Comparison of ENCODE assay signal across 24 cellular contexts in genomic region chr15:81010086-81010485, GRCh38.
"Had no signal": no experiment of that assay in that cellular context is flagged by ENCODE, and none has a peak within 500 bp of the region (broad histone marks: within the 10 kb centered on the region; RNA-seq: fewer than 3 reads in every experiment).

No MANE protein-coding gene starts in this region.

- H3K9me3 Mint-ChIP-seq: activated naive CD4-positive, alpha-beta T cell treated with anti-CD3 and anti-CD28 coated beads for 36 hours; activated T-cell treated with anti-CD3 and anti-CD28 coated beads, Interleukin-2, amount 50 U/mL, for 4 hours; brain; WTC11 had no signal

- H3K4me3 Mint-ChIP-seq: activated naive CD4-positive, alpha-beta T cell treated with anti-CD3 and anti-CD28 coated beads for 36 hours; activated naive CD8-positive, alpha-beta T cell; activated T-cell treated with anti-CD3 and anti-CD28 coated beads, Interleukin-2, amount 50 U/mL, for 4 hours; brain; WTC11 had no signal

- H3K36me3 Mint-ChIP-seq: brain, WTC11 had no signal

- H3K9me3 ChIP-seq: colonic mucosa, SJSA1 had no signal

- DNase-seq: activated CD4-positive, alpha-beta T cell treated with anti-CD3 and anti-CD28 coated beads for 48 hours; activated CD4-positive, alpha-beta T cell treated with anti-CD3 and anti-CD28 coated beads, Interleukin-2, amount 50 U/mL, for 4 hours; activated CD4-positive, CD25-positive, alpha-beta regulatory T cell treated with anti-CD3 and anti-CD28 coated beads, Interleukin-2, amount 50 U/mL, for 72 hours; activated CD8-positive, alpha-beta memory T cell treated with anti-CD3 and anti-CD28 coated beads for 24 hours; activated effector memory CD4-positive, alpha-beta T cell treated with anti-CD3 and anti-CD28 coated beads, Interleukin-2, amount 50 U/mL, for 16 hours; activated naive CD4-positive, alpha-beta T cell treated with anti-CD3 and anti-CD28 coated beads for 36 hours; activated T-cell treated with anti-CD3 and anti-CD28 coated beads, Interleukin-2, amount 50 U/mL, for 4 hours; amygdala; colonic mucosa; Kasumi-1; NCI-H146; NCI-H2029; NCI-H2107; NCI-H345; NCI-H510A treated with DMSO at 0.1 percent for 48 hours; NCI-H69; PC-3; SHP77; SW 1271 had no signal

- H3K36me3 ChIP-seq: colonic mucosa had no signal

- H3K4me3 ChIP-seq: colonic mucosa, SJSA1 had no signal

- H3K27me3 Mint-ChIP-seq: activated naive CD8-positive, alpha-beta T cell; brain had no signal

- H3K4me1 Mint-ChIP-seq: WTC11 had no signal

- H3K4me1 ChIP-seq: colonic mucosa had no signal

- H3K27me3 ChIP-seq: colonic mucosa, SJSA1 had no signal

- H3K27ac Mint-ChIP-seq: activated naive CD4-positive, alpha-beta T cell treated with anti-CD3 and anti-CD28 coated beads for 36 hours; activated naive CD8-positive, alpha-beta T cell; WTC11 had no signal

- ATAC-seq: activated T-cell treated with anti-CD3 and anti-CD28 coated beads, Interleukin-2, amount 50 U/mL, for 4 hours; PC-3; SK-N-SH treated with all-trans-retinoic acid at 6 μM for 48 hours; WTC11 had no signal

- H3K27ac ChIP-seq: colonic mucosa, SJSA1 had no signal
